Comparison of ENCODE assay signal across 1 cellular context in the genomic region with DNA sequence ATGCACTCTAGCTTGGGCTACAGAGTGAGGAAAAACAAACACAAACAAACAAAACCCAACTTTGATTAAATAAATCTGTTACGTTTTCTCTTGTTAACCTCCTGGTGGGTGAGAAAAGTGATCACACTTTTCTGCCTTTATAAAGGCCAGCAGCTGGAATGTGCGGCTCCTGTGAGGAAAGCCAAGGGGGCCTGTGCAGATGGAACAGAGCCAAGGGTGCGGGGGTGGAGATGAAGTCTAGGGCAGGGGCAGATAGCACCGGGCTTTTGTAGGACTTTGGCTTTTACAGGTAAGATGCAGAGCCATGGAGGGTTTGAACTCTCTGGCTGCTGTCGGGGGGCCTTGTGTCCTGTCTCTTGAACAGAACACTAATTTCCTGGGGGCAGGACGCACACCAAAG.
A peak's percentile ranks its signal among the peaks of the same experiment; 100 is the strongest.
TF ChIP-seq lines count a peak whose summit lies in the region.

No MANE protein-coding gene starts in this region.

TF ChIP-seq in K562, 482 proteins besides CTCF, POLR2A, EP300 and RAD21:
- TF ChIP-seq, protein P1, sequence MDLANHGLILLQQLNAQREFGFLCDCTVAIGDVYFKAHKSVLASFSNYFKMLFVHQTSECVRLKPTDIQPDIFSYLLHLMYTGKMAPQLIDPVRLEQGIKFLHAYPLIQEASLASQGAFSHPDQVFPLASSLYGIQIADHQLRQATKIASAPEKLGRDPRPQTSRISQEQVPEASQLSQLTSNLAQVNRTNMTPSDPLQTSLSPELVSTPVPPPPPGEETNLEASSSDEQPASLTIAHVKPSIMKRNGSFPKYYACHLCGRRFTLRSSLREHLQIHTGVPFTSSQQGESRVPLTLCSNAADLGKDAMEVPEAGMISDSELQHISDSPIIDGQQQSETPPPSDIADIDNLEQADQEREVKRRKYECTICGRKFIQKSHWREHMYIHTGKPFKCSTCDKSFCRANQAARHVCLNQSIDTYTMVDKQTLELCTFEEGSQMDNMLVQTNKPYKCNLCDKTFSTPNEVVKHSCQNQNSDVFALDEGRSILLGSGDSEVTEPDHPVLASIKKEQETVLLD (IDR thresholded peaks at IDR 0.05) = no peak
- TF ChIP-seq NFIC (IDR thresholded peaks at IDR 0.05) (peak; percentile 88), EGR1 (conservative IDR thresholded peaks at IDR 0.05) (peak; percentile 83)
